5 cellular contexts compared by ENCODE assay signal in the genomic region with DNA sequence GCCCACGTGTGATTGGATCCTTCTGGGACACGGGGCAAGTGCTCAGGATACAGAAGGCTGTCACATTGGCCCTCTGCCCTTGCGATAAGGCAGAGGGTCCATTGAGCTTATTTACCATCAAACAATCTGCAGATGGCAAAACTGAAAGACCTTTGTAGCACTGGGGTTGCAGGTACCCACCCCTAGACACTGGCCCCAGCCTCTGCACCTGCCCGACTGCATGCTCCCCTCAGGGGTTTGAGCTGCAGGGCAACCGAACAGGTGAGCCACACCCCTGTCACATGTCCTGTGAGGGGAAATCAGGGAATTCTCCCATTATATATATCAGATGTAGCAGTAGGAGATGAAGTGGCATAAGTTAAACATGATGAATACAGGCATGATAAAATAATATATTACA. TPM values are rescaled to one million over a fixed set of nuclear protein-coding genes. Genes with fewer than 3 reads are reported as not detected.
"Had no signal": no experiment of that assay in that cellular context is flagged by ENCODE, and none has a peak within 500 bp of the region (broad histone marks: within the 10 kb centered on the region; RNA-seq: fewer than 3 reads in every experiment).

No MANE protein-coding gene starts in this region.

RNA-seq across cellular contexts. Expression of gene TGIF2LX, which starts 21.4 kb away (rescaled TPM):
- total RNA-seq: HepG2, HT-29, HT1080, IMR-90, K562 had no signal
